Comparison of ENCODE assay signal across 26 cellular contexts in the genomic region with DNA sequence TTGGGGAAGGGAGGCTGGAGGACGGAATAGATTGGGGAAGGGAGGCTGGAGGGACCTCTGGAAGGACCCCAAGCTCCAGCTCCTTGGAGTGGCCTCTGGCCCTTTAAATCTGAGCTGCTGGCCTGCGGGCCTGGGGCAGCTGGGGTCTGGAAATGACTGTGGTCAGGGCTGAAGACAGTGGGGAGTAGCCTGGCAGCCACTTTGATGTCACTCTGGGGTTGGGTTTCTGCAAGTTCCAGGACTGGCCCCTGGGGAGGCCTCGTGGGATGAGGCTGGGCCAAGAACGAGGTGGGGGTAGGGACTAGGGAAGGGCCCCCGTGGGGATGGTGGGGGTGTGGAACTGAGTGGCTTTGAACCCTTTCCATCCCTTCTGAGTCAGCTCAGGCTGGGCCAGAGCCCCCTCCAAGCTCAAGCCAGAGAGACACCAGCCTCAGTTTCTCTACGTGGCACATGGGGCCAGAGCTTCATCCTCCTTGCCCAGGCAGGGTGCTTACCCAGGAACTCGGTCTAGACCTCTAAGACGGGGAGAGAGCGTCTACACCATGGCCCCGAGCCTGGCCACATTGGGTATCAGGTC. TPM values are rescaled to one million over a fixed set of nuclear protein-coding genes. Genes with fewer than 3 reads are reported as not detected.
DNase-seq lines count a peak whose midpoint lies in the region; ATAC-seq, FAIRE-seq and TF ChIP-seq lines count a peak whose summit lies in the region.
"Had no signal": no experiment of that assay in that cellular context is flagged by ENCODE, and none has a peak within 500 bp of the region (broad histone marks: within the 10 kb centered on the region; RNA-seq: fewer than 3 reads in every experiment).

No MANE protein-coding gene starts in this region.

- peaks cover 5% of the 10 kb centered on the region for H3K9me3 ChIP-seq in astrocyte (ENCODE audit: insufficient read depth, low read depth, low read length)
- H3K9me3 ChIP-seq: Caco-2, left lung, ovary had no signal

- peaks cover 4% of the 10 kb centered on the region for H3K27me3 Mint-ChIP-seq in astrocyte (ENCODE audit: low read depth, unreplicated experiment)

- H4K20me1 ChIP-seq in astrocyte (ENCODE audit: insufficient read depth, low read length): no peaks in the 10 kb centered on the region

- H3K27ac Mint-ChIP-seq in astrocyte (ENCODE audit: unreplicated experiment): peak overlapping the region; percentile 89
- peak overlapping the region; percentile 60 for H3K27ac Mint-ChIP-seq in stimulated activated effector memory CD8-positive, alpha-beta T cell treated with anti-CD3 and anti-CD28 coated beads, Interleukin-12 subunit alpha, Interleukin-12 subunit beta, amount 100 ng/mL, for 72 hours
- H3K27ac Mint-ChIP-seq: activated CD8-positive, alpha-beta T cell treated with anti-CD3 and anti-CD28 coated beads, Interleukin-2, amount 10 ng/mL, durations not matched to agents 7 days and 5 days; activated naive CD8-positive, alpha-beta T cell; immature natural killer cell; naive B cell had no signal

- no peak overlapping the region for H3K4me3 ChIP-seq in astrocyte (ENCODE audit: insufficient read depth, low read depth, low read length)
- H3K4me3 ChIP-seq: gastroesophageal sphincter, left lung, ovary, SK-N-MC had no signal

- DNase-seq in LHCN-M2 (ENCODE audit: low read depth): peak; percentile 58
- DNase-seq in astrocyte (ENCODE audit: low read depth): no peak
- peak; percentile 92 for DNase-seq in myocyte (ENCODE audit: low read depth)
- DNase-seq in stimulated activated effector memory CD8-positive, alpha-beta T cell treated with anti-CD3 and anti-CD28 coated beads, Interleukin-12 subunit alpha, Interleukin-12 subunit beta, amount 100 ng/mL, for 72 hours (ENCODE audit: low spot score in 2 of 2): no peak
- DNase-seq in DMS153 treated with DMSO at 0.1 percent for 48 hours (lab: John Stamatoyannopoulos, UW; ENCODE audit: unreplicated experiment): no peak
- no peak for DNase-seq in NCI-H2081 (lab: John Stamatoyannopoulos, UW)
- no peak for DNase-seq in NCI-H774 (lab: John Stamatoyannopoulos, UW)
- DNase-seq: activated CD8-positive, alpha-beta T cell treated with anti-CD3 and anti-CD28 coated beads, Interleukin-2, amount 10 ng/mL, durations not matched to agents 7 days and 5 days; activated effector memory CD4-positive, alpha-beta T cell treated with Interleukin-2 at 50 U/mL for 16 hours; activated T-cell treated with anti-CD3 and anti-CD28 coated beads for 4 hours; Caco-2; hypothalamus; immature natural killer cell; naive B cell; NCI-H2029; ovary; stimulated activated CD4-positive, alpha-beta T cell treated with anti-CD3 and anti-CD28 coated beads, Interleukin-2, amount 100 ng/mL, for 48 hours had no signal

- no peaks in the 10 kb centered on the region for H3K79me2 ChIP-seq in astrocyte (ENCODE audit: insufficient read depth, low read length)

- no peak for ATAC-seq in stimulated activated effector memory CD8-positive, alpha-beta T cell treated with anti-CD3 and anti-CD28 coated beads, Interleukin-12 subunit alpha, Interleukin-12 subunit beta, amount 100 ng/mL, for 72 hours
- no peak for ATAC-seq in HG03378 (IDR thresholded peaks at IDR 0.05; ENCODE audit: unreplicated experiment)
- ATAC-seq: activated CD8-positive, alpha-beta T cell treated with anti-CD3 and anti-CD28 coated beads, Interleukin-2, amount 10 ng/mL, durations not matched to agents 7 days and 5 days; gastroesophageal sphincter; left lung had no signal

- peaks cover 24% of the 10 kb centered on the region for H3K4me1 ChIP-seq in astrocyte (ENCODE audit: insufficient read depth, low read length)
- H3K4me1 ChIP-seq: Caco-2 had no signal

- no peaks in the 10 kb centered on the region for H3K27me3 ChIP-seq in astrocyte (ENCODE audit: insufficient read depth, low read length)
- H3K27me3 ChIP-seq: gastroesophageal sphincter, ovary had no signal

- H3K4me3 Mint-ChIP-seq in astrocyte (ENCODE audit: unreplicated experiment): no peak overlapping the region
- no peak overlapping the region for H3K4me3 Mint-ChIP-seq in stimulated activated effector memory CD8-positive, alpha-beta T cell treated with anti-CD3 and anti-CD28 coated beads, Interleukin-12 subunit alpha, Interleukin-12 subunit beta, amount 100 ng/mL, for 72 hours
- H3K4me3 Mint-ChIP-seq: activated CD8-positive, alpha-beta T cell treated with anti-CD3 and anti-CD28 coated beads, Interleukin-2, amount 10 ng/mL, durations not matched to agents 7 days and 5 days; activated naive CD8-positive, alpha-beta T cell; immature natural killer cell; naive B cell had no signal

- no peaks in the 10 kb centered on the region for H3K36me3 ChIP-seq in astrocyte (ENCODE audit: insufficient read depth, low read length)
- H3K36me3 ChIP-seq: gastroesophageal sphincter, ovary had no signal

- peaks cover 9% of the 10 kb centered on the region for H3K36me3 Mint-ChIP-seq in astrocyte (ENCODE audit: low read depth, unreplicated experiment)
- no peaks in the 10 kb centered on the region for H3K36me3 Mint-ChIP-seq in stimulated activated effector memory CD8-positive, alpha-beta T cell treated with anti-CD3 and anti-CD28 coated beads, Interleukin-12 subunit alpha, Interleukin-12 subunit beta, amount 100 ng/mL, for 72 hours
- H3K36me3 Mint-ChIP-seq: activated naive CD8-positive, alpha-beta T cell; immature natural killer cell; naive B cell had no signal

- TF ChIP-seq CTCF in astrocyte (IDR thresholded peaks at IDR 0.05; ENCODE audit: insufficient read depth, low read depth, low read length): no peak

- FAIRE-seq in astrocyte (lab: Jason Lieb, UNC): no peak
- FAIRE-seq: TTC549 had no signal

- no peaks in the 10 kb centered on the region for H3K9me3 Mint-ChIP-seq in astrocyte (ENCODE audit: unreplicated experiment)
- no peaks in the 10 kb centered on the region for H3K9me3 Mint-ChIP-seq in stimulated activated effector memory CD8-positive, alpha-beta T cell treated with anti-CD3 and anti-CD28 coated beads, Interleukin-12 subunit alpha, Interleukin-12 subunit beta, amount 100 ng/mL, for 72 hours
- H3K9me3 Mint-ChIP-seq: immature natural killer cell had no signal

- H3K4me1 Mint-ChIP-seq in astrocyte (ENCODE audit: low read depth, unreplicated experiment): peaks cover 28% of the 10 kb centered on the region
- H3K4me1 Mint-ChIP-seq in stimulated activated effector memory CD8-positive, alpha-beta T cell treated with anti-CD3 and anti-CD28 coated beads, Interleukin-12 subunit alpha, Interleukin-12 subunit beta, amount 100 ng/mL, for 72 hours: no peaks in the 10 kb centered on the region
- H3K4me1 Mint-ChIP-seq: immature natural killer cell had no signal

- H3K9ac ChIP-seq in astrocyte (ENCODE audit: low read length): peak overlapping the region; percentile 0

- H3K27ac ChIP-seq in astrocyte (ENCODE audit: low read depth, low read length): peak overlapping the region; percentile 75
- H3K27ac ChIP-seq: C4-2B, gastroesophageal sphincter, left lung, ovary, RWPE1, SK-N-MC had no signal

- H3K4me2 ChIP-seq in astrocyte (ENCODE audit: low read length): peak overlapping the region; percentile 31

- no peak overlapping the region for H2AFZ ChIP-seq in astrocyte (ENCODE audit: low read depth, low read length)

RNA-seq across cellular contexts. Expression of gene ALPL, which starts 59.7 kb away (rescaled TPM):
- total RNA-seq in LHCN-M2 (2014; rRNA removed) (128 and 138 TPM in 2 replicates), astrocyte (24.3 and 45.4 TPM in 2 replicates), myocyte (14.9 and 15.1 TPM in 2 replicates)
- polyA plus RNA-seq in LHCN-M2 (2012): 91.2 TPM
- 21.3 TPM for polyA plus RNA-seq in myocyte (2012)
- total RNA-seq: activated CD8-positive, alpha-beta T cell treated with anti-CD3 and anti-CD28 coated beads, Interleukin-2, amount 10 ng/mL, durations not matched to agents 7 days and 5 days; T-helper 1 cell treated with Interleukin-12 subunit alpha and Interleukin-12 subunit beta and Interleukin-4 antibody, amounts not matched to agents 30 ng/mL and 1 ng/mL, for 36 hours had no signal
- polyA plus RNA-seq: immature natural killer cell had no signal

Comparison
In these comparisons a context has a peak if more than half of its experiments do, and no peak if none do; other contexts are left out.
1. DNase-seq: peak in LHCN-M2 (single experiment) and myocyte (single experiment); none in astrocyte (single experiment), stimulated activated effector memory CD8-positive, alpha-beta T cell treated with anti-CD3 and anti-CD28 coated beads, Interleukin-12 subunit alpha, Interleukin-12 subunit beta, amount 100 ng/mL, for 72 hours (0 of 2), DMS153 treated with DMSO at 0.1 percent for 48 hours (single experiment), NCI-H2081 (0 of 2) and NCI-H774 (single experiment).